1 cellular context compared by ENCODE assay signal in genomic region chr21:17051054-17051453, GRCh38.
TF ChIP-seq lines count a peak whose summit lies in the region.

No MANE protein-coding gene starts in this region.

TF ChIP-seq in IMR-90, 13 proteins besides CTCF, POLR2A, EP300 and RAD21 (continued from another document):
- TF ChIP-seq SMC3 (IDR thresholded peaks at IDR 0.05; ENCODE audit: low read depth, low read length) (no peak), USF2 (IDR thresholded peaks at IDR 0.05; ENCODE audit: low read depth, low read length) (no peak)
